In genomic region chr20:64041040-64041780, GRCh38 we compare ENCODE assay signal across 11 cellular contexts. TPM values are rescaled to one million over a fixed set of nuclear protein-coding genes. Genes with fewer than 3 reads are reported as not detected.
DNase-seq lines count a peak whose midpoint lies in the region; ATAC-seq and TF ChIP-seq lines count a peak whose summit lies in the region.
"Had no signal": no experiment of that assay in that cellular context is flagged by ENCODE, and none has a peak within 500 bp of the region (broad histone marks: within the 10 kb centered on the region; RNA-seq: fewer than 3 reads in every experiment).

No MANE protein-coding gene starts in this region.

- peaks cover 53% of the 10 kb centered on the region for H3K4me1 Mint-ChIP-seq in activated CD4-positive, alpha-beta memory T cell treated with anti-CD3 and anti-CD28 coated beads, Interleukin-2, amount 10 ng/mL, durations not matched to agents 7 days and 5 days
- peaks cover 28 to 52% (median 40%) of the 10 kb centered on the region in 7 donors for H3K4me1 Mint-ChIP-seq in naive thymus-derived CD4-positive, alpha-beta T cell

- peaks cover 0 to 3% (median 0%) of the 10 kb centered on the region in 3 experiments for H3K36me3 ChIP-seq in naive thymus-derived CD4-positive, alpha-beta T cell (ENCODE audit: control insufficient read depth in 2 of 3, insufficient read depth in 3 of 3, low read length in 3 of 3)

- no peaks in the 10 kb centered on the region for H3K9me3 Mint-ChIP-seq in activated CD4-positive, alpha-beta memory T cell treated with anti-CD3 and anti-CD28 coated beads, Interleukin-2, amount 10 ng/mL, durations not matched to agents 7 days and 5 days
- no peaks in the 10 kb centered on the region for H3K9me3 Mint-ChIP-seq in naive thymus-derived CD4-positive, alpha-beta T cell

- no peaks in the 10 kb centered on the region for H3K9me3 ChIP-seq in naive thymus-derived CD4-positive, alpha-beta T cell (ENCODE audit: control insufficient read depth in 2 of 3, low read length in 3 of 3)

- POLR2A ChIA-PET in activated CD4-positive, alpha-beta memory T cell treated with anti-CD3 and anti-CD28 coated beads, Interleukin-2, amount 10 ng/mL, durations not matched to agents 7 days and 5 days (lab: Charles Lee) = interaction anchor here (1.0 to 7.2 kb wide), 6 partner anchors 16 to 305 kb away, joined by 3 to 83 read pairs (median 4); partner anchors contain the start of genes LIME1, PRPF6, SAMD10 and UCKL1
- POLR2A ChIA-PET in naive thymus-derived CD4-positive, alpha-beta T cell (lab: Charles Lee) = interaction anchor here (0.8 to 4.8 kb wide), 10 partner anchors 16 to 90 kb away, joined by 3 to 37 read pairs (median 9); partner anchors contain the start of genes OPRL1, PRPF6, RGS19 and SAMD10

- H3K27ac ChIP-seq in naive thymus-derived CD4-positive, alpha-beta T cell (ENCODE audit: low read depth, low read length) = peak overlapping the region; percentile 82
- H3K27ac ChIP-seq: 22Rv1 had no signal

- no peaks in the 10 kb centered on the region for H3K36me3 Mint-ChIP-seq in activated CD4-positive, alpha-beta memory T cell treated with anti-CD3 and anti-CD28 coated beads, Interleukin-2, amount 10 ng/mL, durations not matched to agents 7 days and 5 days (ENCODE audit: low read depth)
- no peaks in the 10 kb centered on the region for H3K36me3 Mint-ChIP-seq in naive thymus-derived CD4-positive, alpha-beta T cell

- CTCF ChIA-PET in activated CD4-positive, alpha-beta memory T cell treated with anti-CD3 and anti-CD28 coated beads, Interleukin-2, amount 10 ng/mL, durations not matched to agents 7 days and 5 days (lab: Charles Lee) = interaction anchor here (0.8 to 6.8 kb wide), 6 partner anchors 13 to 60 kb away, joined by 3 to 117 read pairs (median 4); partner anchors contain the start of genes PRPF6, RGS19, SAMD10 and TCEA2
- CTCF ChIA-PET in naive thymus-derived CD4-positive, alpha-beta T cell (lab: Charles Lee) = interaction anchor here (0.9 to 5.2 kb wide), 5 partner anchors 18 to 81 kb away, joined by 3 to 54 read pairs (median 27); partner anchors contain the start of genes PRPF6, RGS19 and SAMD10

- no peaks in the 10 kb centered on the region for H3K27me3 ChIP-seq in naive thymus-derived CD4-positive, alpha-beta T cell (ENCODE audit: control insufficient read depth in 2 of 2, insufficient read depth in 2 of 2, low read length in 2 of 2)

- intact Hi-C loops in naive thymus-derived CD4-positive, alpha-beta T cell (cut with micrococcal nuclease) = no loop called here

- ATAC-seq in naive thymus-derived CD4-positive, alpha-beta T cell = no peak
- ATAC-seq in GM18861 (IDR thresholded peaks at IDR 0.05; ENCODE audit: unreplicated experiment) = no peak
- ATAC-seq: K562 had no signal

- DNase-seq in DMS53 (lab: John Stamatoyannopoulos, UW) = peak; percentile 23
- DNase-seq in DMS53 treated with DMSO at 0.1 percent for 48 hours (lab: John Stamatoyannopoulos, UW; ENCODE audit: unreplicated experiment) = no peak
- no peak for DNase-seq in GM12865 (ENCODE audit: low read depth)
- DNase-seq in activated CD4-positive, alpha-beta memory T cell treated with anti-CD3 and anti-CD28 coated beads, Interleukin-2, amount 10 ng/mL, durations not matched to agents 7 days and 5 days = no peak
- DNase-seq in naive thymus-derived CD4-positive, alpha-beta T cell = no peak
- no peak for DNase-seq in DMS79 (lab: John Stamatoyannopoulos, UW)
- DNase-seq in AG20443 (ENCODE audit: low spot score) = no peak
- DNase-seq: stimulated activated CD4-positive, alpha-beta T cell treated with anti-CD3 and anti-CD28 coated beads, Interleukin-15, amount 100 ng/mL, for 24 hours had no signal

- peak overlapping the region; percentile 24 for H3K4me3 Mint-ChIP-seq in activated CD4-positive, alpha-beta memory T cell treated with anti-CD3 and anti-CD28 coated beads, Interleukin-2, amount 10 ng/mL, durations not matched to agents 7 days and 5 days
- H3K4me3 Mint-ChIP-seq in naive thymus-derived CD4-positive, alpha-beta T cell = peak overlapping the region; percentile 77 to 89 (median 86)

- H3K4me3 ChIP-seq in GM12865 (ENCODE audit: low read depth, low read length) = peak overlapping the region; percentile 61
- no peak overlapping the region for H3K4me3 ChIP-seq in naive thymus-derived CD4-positive, alpha-beta T cell (ENCODE audit: low read length)

- TF ChIP-seq CTCF in GM12865 (IDR thresholded peaks at IDR 0.05; ENCODE audit: insufficient read depth, low read depth, low read length, missing control alignments) = no peak

- H3K27me3 Mint-ChIP-seq in activated CD4-positive, alpha-beta memory T cell treated with anti-CD3 and anti-CD28 coated beads, Interleukin-2, amount 10 ng/mL, durations not matched to agents 7 days and 5 days = peaks cover 20% of the 10 kb centered on the region
- H3K27me3 Mint-ChIP-seq in naive thymus-derived CD4-positive, alpha-beta T cell = peaks cover 0 to 8% (median 4%) of the 10 kb centered on the region in 5 donors

- H3K4me1 ChIP-seq in naive thymus-derived CD4-positive, alpha-beta T cell (ENCODE audit: control insufficient read depth in 2 of 2, insufficient read depth in 2 of 2, low read length in 2 of 2) = peaks cover 27 to 40% of the 10 kb centered on the region in 2 donors

- no peak overlapping the region for H3K27ac Mint-ChIP-seq in activated CD4-positive, alpha-beta memory T cell treated with anti-CD3 and anti-CD28 coated beads, Interleukin-2, amount 10 ng/mL, durations not matched to agents 7 days and 5 days
- peak overlapping the region; percentile 34 to 92 (median 82) for H3K27ac Mint-ChIP-seq in naive thymus-derived CD4-positive, alpha-beta T cell

RNA-seq across cellular contexts. Expression of gene C20orf204, which starts 5.2 kb away (rescaled TPM):
- 1 to 10 TPM; 6.9 to 7.2 TPM for total RNA-seq in activated CD4-positive, alpha-beta memory T cell treated with anti-CD3 and anti-CD28 coated beads, Interleukin-2, amount 10 ng/mL, durations not matched to agents 7 days and 5 days
- 10 to 100 TPM in 3 of 5 experiments, 1 to 10 TPM in 2; 4.7 to 24.6 (median 12.5) TPM for total RNA-seq in naive thymus-derived CD4-positive, alpha-beta T cell
- polyA plus RNA-seq in naive thymus-derived CD4-positive, alpha-beta T cell = under 1 TPM in 1 of 2 donors, not detected in 1; 0.39 TPM

RNA-seq across cellular contexts. Expression of gene SOX18, which starts 8.2 kb away (rescaled TPM):
- total RNA-seq in activated CD4-positive, alpha-beta memory T cell treated with anti-CD3 and anti-CD28 coated beads, Interleukin-2, amount 10 ng/mL, durations not matched to agents 7 days and 5 days = under 1 TPM; 0.25 TPM
- 1 to 10 TPM in 1 of 5 experiments, under 1 TPM in 1, not detected in 3; 0.20 to 1.7 TPM for total RNA-seq in naive thymus-derived CD4-positive, alpha-beta T cell
- not detected for polyA plus RNA-seq in naive thymus-derived CD4-positive, alpha-beta T cell

RNA-seq across cellular contexts. Expression of gene TCEA2, which starts 21.8 kb away (rescaled TPM):
- 10 to 100 TPM; 66.3 to 74.1 TPM for total RNA-seq in activated CD4-positive, alpha-beta memory T cell treated with anti-CD3 and anti-CD28 coated beads, Interleukin-2, amount 10 ng/mL, durations not matched to agents 7 days and 5 days
- total RNA-seq in naive thymus-derived CD4-positive, alpha-beta T cell = 10 to 100 TPM; 35.5 to 73.2 (median 47.3) TPM
- 10 to 100 TPM; 22.2 to 33.2 TPM for polyA plus RNA-seq in naive thymus-derived CD4-positive, alpha-beta T cell

RNA-seq across cellular contexts. Expression of gene RGS19, which starts 38.1 kb away (rescaled TPM):
- total RNA-seq in activated CD4-positive, alpha-beta memory T cell treated with anti-CD3 and anti-CD28 coated beads, Interleukin-2, amount 10 ng/mL, durations not matched to agents 7 days and 5 days = 100 to 1,000 TPM; 119 to 122 TPM
- 10 to 100 TPM; 21.8 to 93.4 (median 23.6) TPM for total RNA-seq in naive thymus-derived CD4-positive, alpha-beta T cell
- 10 to 100 TPM; 55.2 to 66.8 TPM for polyA plus RNA-seq in naive thymus-derived CD4-positive, alpha-beta T cell

RNA-seq across cellular contexts. Expression of gene OPRL1, which starts 38.7 kb away (rescaled TPM):
- total RNA-seq in activated CD4-positive, alpha-beta memory T cell treated with anti-CD3 and anti-CD28 coated beads, Interleukin-2, amount 10 ng/mL, durations not matched to agents 7 days and 5 days = 1 to 10 TPM; 1.2 to 1.6 TPM
- total RNA-seq in naive thymus-derived CD4-positive, alpha-beta T cell = 1 to 10 TPM in 3 of 5 experiments, under 1 TPM in 2; 0.75 to 6.1 (median 1.1) TPM
- polyA plus RNA-seq in naive thymus-derived CD4-positive, alpha-beta T cell = 1 to 10 TPM in 1 of 2 donors, under 1 TPM in 1; 0.18 to 1.3 TPM
